ENCODE assay signal across 26 cellular contexts in the genomic region with DNA sequence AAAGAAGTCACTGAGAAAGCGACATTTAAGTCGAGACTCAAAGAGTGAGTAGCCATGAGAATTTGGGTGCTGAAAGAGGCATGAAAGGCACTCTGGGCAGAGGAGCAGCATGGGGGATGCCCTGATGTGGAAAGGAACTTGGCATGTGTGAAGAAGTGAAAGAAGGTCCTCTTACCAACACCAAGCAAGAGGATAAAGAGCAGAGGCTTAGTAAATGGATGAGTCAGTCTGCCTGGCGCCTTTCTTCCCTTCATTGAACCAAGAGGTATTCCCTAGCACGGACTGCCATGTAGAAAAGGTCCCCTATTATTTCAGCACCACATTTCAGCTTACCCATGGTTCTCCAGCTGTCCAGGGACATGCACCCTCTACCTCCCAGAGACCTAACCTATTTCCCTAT.
DNase-seq lines count a peak whose midpoint lies in the region; ATAC-seq and TF ChIP-seq lines count a peak whose summit lies in the region.
"Had no signal": no experiment of that assay in that cellular context is flagged by ENCODE, and none has a peak within 500 bp of the region (broad histone marks: within the 10 kb centered on the region; RNA-seq: fewer than 3 reads in every experiment).

No MANE protein-coding gene starts in this region.

- H3K27ac ChIP-seq in spleen: no peak overlapping the region
- H3K27ac ChIP-seq: cardiac muscle cell, psoas muscle, testis, uterus had no signal

- no peak overlapping the region for H3K4me3 ChIP-seq in spleen
- H3K4me3 ChIP-seq: cardiac muscle cell, GM12878, psoas muscle, testis, uterus had no signal

- ATAC-seq in GM18520 (IDR thresholded peaks at IDR 0.05; ENCODE audit: unreplicated experiment): peak; percentile 15
- ATAC-seq in GM21447 (IDR thresholded peaks at IDR 0.05; ENCODE audit: unreplicated experiment): peak; percentile 36
- ATAC-seq: naive thymus-derived CD4-positive, alpha-beta T cell; Panc1; psoas muscle had no signal

- H3K4me1 ChIP-seq in spleen: no peaks in the 10 kb centered on the region
- H3K4me1 ChIP-seq: psoas muscle, testis, uterus had no signal

- H3K27me3 ChIP-seq in spleen (replicated peaks in 1 of 7): no peaks in the 10 kb centered on the region
- H3K27me3 ChIP-seq: cardiac muscle cell, testis, uterus had no signal

- DNase-seq in M059J (ENCODE audit: low read depth) (peak; percentile 52), iris pigment epithelial cell (ENCODE audit: low read depth) (peak; percentile 5), spleen (no peak), NCI-H1092 treated with DMSO at 0.1 percent for 48 hours (lab: John Stamatoyannopoulos, UW) (no peak)
- no peak for DNase-seq in stimulated activated CD8-positive, alpha-beta memory T cell treated with anti-CD3 and anti-CD28 coated beads, Interleukin-4, amount 100 ng/mL, for 48 hours
- DNase-seq: activated B cell treated with CpG ODN at 0.5 μM for 24 hours; amniotic stem cell; C1 segment of cervical spinal cord; Calu3; cortex of kidney; GOT3; naive thymus-derived CD4-positive, alpha-beta T cell; NCI-H1417 treated with DMSO at 0.1 percent for 48 hours; NK-92 treated with Interleukin-12 subunit alpha and Interleukin-12 subunit beta, amount 100 ng/mL, for 24 hours; nucleus accumbens; psoas muscle; SIG-M5; SW 1271; T1000; testis; uterus had no signal

- intact Hi-C loops in spleen (cut with DNase I; ENCODE audit: low total_unique reads): no loop called here

- H3K36me3 ChIP-seq in spleen: no peaks in the 10 kb centered on the region
- H3K36me3 ChIP-seq: cardiac muscle cell, uterus had no signal

- no peak for TF ChIP-seq CTCF in spleen (IDR thresholded peaks at IDR 0.05 in 8 of 11, conservative IDR thresholded peaks at IDR 0.05 in 3 of 11)

- H3K9me3 ChIP-seq in spleen: no peaks in the 10 kb centered on the region
- H3K9me3 ChIP-seq: psoas muscle, testis, uterus had no signal

- no peak for TF ChIP-seq POLR2A in spleen (IDR thresholded peaks at IDR 0.05)

- 84 to 90% (median 86%) methylated on average over 4 of the region's 4 CpGs for WGBS in spleen, 5 donors

Comparison
In these comparisons a context has a peak if more than half of its experiments do, and no peak if none do; other contexts are left out.
1. DNase-seq: peak in M059J (single experiment) and iris pigment epithelial cell (single experiment); none in spleen (single experiment), stimulated activated CD8-positive, alpha-beta memory T cell treated with anti-CD3 and anti-CD28 coated beads, Interleukin-4, amount 100 ng/mL, for 48 hours (single experiment) and NCI-H1092 treated with DMSO at 0.1 percent for 48 hours (single experiment).